In the genomic region with DNA sequence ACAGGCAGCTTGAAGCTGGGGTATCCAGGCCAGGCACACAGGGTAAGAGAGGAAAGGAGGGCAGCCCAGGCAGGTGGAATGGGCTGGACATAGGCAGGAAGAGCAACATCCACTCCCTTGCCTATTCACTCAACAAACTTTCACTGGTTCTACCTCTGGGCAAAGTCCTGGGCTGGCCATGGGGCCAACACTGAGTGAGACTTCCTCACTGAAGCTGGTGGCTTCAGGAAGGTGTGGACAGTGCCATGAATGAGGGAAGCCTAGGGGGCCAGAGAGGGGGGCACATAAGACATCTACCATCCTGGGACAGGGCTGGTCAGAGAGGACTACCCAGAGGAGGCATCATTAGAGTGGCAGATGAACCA, we compare ENCODE assay signal across 1 cellular context.
TF ChIP-seq lines count a peak whose summit lies in the region.

No MANE protein-coding gene starts in this region.

TF ChIP-seq in H1, 55 proteins besides CTCF, POLR2A, EP300 and RAD21:
- TF ChIP-seq SAP30 (IDR thresholded peaks at IDR 0.05; ENCODE audit: insufficient read depth, insufficient replicate concordance, low read length) = no peak
- TF ChIP-seq JUN (IDR thresholded peaks at IDR 0.05; ENCODE audit: low read depth, low read length) = no peak
- TF ChIP-seq CHD1 (IDR thresholded peaks at IDR 0.05; ENCODE audit: low read depth, low read length) = no peak
- no peak for TF ChIP-seq MAX (IDR thresholded peaks at IDR 0.05)
- TF ChIP-seq YY1 (IDR thresholded peaks at IDR 0.05; ENCODE audit: low read depth, low read length) = no peak
- TF ChIP-seq MAFK (IDR thresholded peaks at IDR 0.05; ENCODE audit: low read depth, low read length) = no peak
- no peak for TF ChIP-seq TAF1 (IDR thresholded peaks at IDR 0.05; ENCODE audit: low read depth, low read length)
- TF ChIP-seq NRF1 (IDR thresholded peaks at IDR 0.05; ENCODE audit: low read depth, low read length) = no peak
- TF ChIP-seq CEBPB (IDR thresholded peaks at IDR 0.05; ENCODE audit: low read depth, low read length) = no peak
- TF ChIP-seq EGR1 (IDR thresholded peaks at IDR 0.05; ENCODE audit: borderline replicate concordance, low read depth, low read length) = no peak
- TF ChIP-seq GTF2F1 (IDR thresholded peaks at IDR 0.05; ENCODE audit: borderline replicate concordance, low read depth, low read length) = no peak
- no peak for TF ChIP-seq CHD2 (IDR thresholded peaks at IDR 0.05; ENCODE audit: low read length)
- no peak for TF ChIP-seq POLR2AphosphoS5 (IDR thresholded peaks at IDR 0.05; ENCODE audit: low read depth, low read length)
- TF ChIP-seq SP4 (IDR thresholded peaks at IDR 0.05; ENCODE audit: low read length) = no peak
